ENCODE assay signal across 21 cellular contexts in the genomic region with DNA sequence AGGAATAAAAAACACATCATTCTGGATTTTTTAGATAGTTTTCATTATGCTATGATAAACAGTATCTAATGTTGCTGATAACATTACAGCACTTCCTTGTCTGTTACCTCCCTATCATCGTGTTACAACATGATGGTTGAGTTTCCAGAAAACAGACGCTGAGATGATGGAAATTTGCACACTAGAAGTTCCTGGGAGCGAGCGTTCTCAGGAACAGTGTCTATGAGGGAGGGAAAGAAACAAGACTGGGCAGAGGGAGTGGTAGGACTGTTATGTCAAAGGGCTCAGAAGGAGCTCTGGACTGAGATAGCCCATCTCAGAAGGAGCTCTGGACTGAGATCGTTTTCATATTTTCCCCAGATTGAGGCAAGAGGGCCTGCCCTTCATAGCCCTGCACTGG.
A peak's percentile ranks its signal among the peaks of the same experiment; 100 is the strongest.
DNase-seq lines count a peak whose midpoint lies in the region; ATAC-seq and TF ChIP-seq lines count a peak whose summit lies in the region.
"Had no signal": no experiment of that assay in that cellular context is flagged by ENCODE, and none has a peak within 500 bp of the region (broad histone marks: within the 10 kb centered on the region; RNA-seq: fewer than 3 reads in every experiment).

No MANE protein-coding gene starts in this region.

- H3K36me3 Mint-ChIP-seq in activated T-helper 1 cell treated with anti-CD3 and anti-CD28 coated beads, Interleukin-12 subunit alpha, Interleukin-12 subunit beta, Interleukin-2, Interleukin-4 antibody, amounts not matched to agents 30 ng/mL and 10 ng/mL and 1 ng/mL, durations not matched to agents 14 hours and 24 hours and 36 hours (ENCODE audit: low read depth), result no peaks in the 10 kb centered on the region
- H3K36me3 Mint-ChIP-seq: CD4-positive, alpha-beta memory T cell had no signal

- no peak for ATAC-seq in lower lobe of right lung
- ATAC-seq in GM21786 (IDR thresholded peaks at IDR 0.05; ENCODE audit: unreplicated experiment), result no peak
- ATAC-seq: GM12878 had no signal

- H3K4me1 Mint-ChIP-seq in activated T-helper 1 cell treated with anti-CD3 and anti-CD28 coated beads, Interleukin-12 subunit alpha, Interleukin-12 subunit beta, Interleukin-2, Interleukin-4 antibody, amounts not matched to agents 30 ng/mL and 10 ng/mL and 1 ng/mL, durations not matched to agents 14 hours and 24 hours and 36 hours (ENCODE audit: low read depth), result peaks cover 11% of the 10 kb centered on the region
- H3K4me1 Mint-ChIP-seq: CD4-positive, alpha-beta memory T cell had no signal

- CTCF ChIA-PET in A673 (lab: Charles Lee), result interaction anchor here (0.8 kb wide), 1 partner anchor 9 kb away, joined by 3 read pairs; no protein-coding TSS in a partner anchor

- H3K9me3 ChIP-seq in A673 (ENCODE audit: low read depth, low read length, poor library complexity, severe bottlenecking), result no peaks in the 10 kb centered on the region
- H3K9me3 ChIP-seq in SK-N-MC (ENCODE audit: low read depth, low read length), result no peaks in the 10 kb centered on the region
- H3K9me3 ChIP-seq in lower lobe of right lung, result no peaks in the 10 kb centered on the region
- no peaks in the 10 kb centered on the region for H3K9me3 ChIP-seq in skeletal muscle tissue (ENCODE audit: control insufficient read depth in 3 of 3, low read length in 3 of 3)
- H3K9me3 ChIP-seq: HAP-1 had no signal

- peak overlapping the region; percentile 63 for H3K27ac ChIP-seq in A673 (ENCODE audit: low read depth, low read length, poor library complexity, severe bottlenecking)
- H3K27ac ChIP-seq in SK-N-MC, result peak overlapping the region; percentile 79
- peak overlapping the region; percentile 65 for H3K27ac ChIP-seq in lower lobe of right lung
- peak overlapping the region; percentile 25 for H3K27ac ChIP-seq in skeletal muscle tissue (ENCODE audit: low read depth, low read length)
- H3K27ac ChIP-seq: BLaER1 treated with 17β-estradiol and CSF1 and Interleukin-3, amounts not matched to agents 10 nM and 100 nM; PC-9 had no signal

- H3K4me3 ChIP-seq in A673 (ENCODE audit: low read depth, low read length, poor library complexity, severe bottlenecking), result no peak overlapping the region
- H3K4me3 ChIP-seq in SK-N-MC, result no peak overlapping the region
- H3K4me3 ChIP-seq in lower lobe of right lung, result no peak overlapping the region
- no peak overlapping the region for H3K4me3 ChIP-seq in skeletal muscle tissue (ENCODE audit: low read length in 3 of 3)
- H3K4me3 ChIP-seq: BLaER1 treated with 17β-estradiol and CSF1 and Interleukin-3, amounts not matched to agents 10 nM and 100 nM; GM12878; HAP-1; PC-9 had no signal

- no peak for TF ChIP-seq CTCF in A673 (conservative IDR thresholded peaks at IDR 0.05; ENCODE audit: low read depth, low read length)
- no peak for TF ChIP-seq CTCF in lower lobe of right lung (IDR thresholded peaks at IDR 0.05)

- intact Hi-C loops in A673 (cut with micrococcal nuclease; ENCODE audit: unreplicated experiment), result loop anchor here (1.0 kb wide), 1 partner anchor 47 kb away; no protein-coding TSS in a partner anchor
- intact Hi-C loops in lower lobe of right lung (cut with DNase I), result no loop called here
- intact Hi-C loops in activated T-helper 1 cell treated with anti-CD3 and anti-CD28 coated beads, Interleukin-12 subunit alpha, Interleukin-12 subunit beta, Interleukin-2, Interleukin-4 antibody, amounts not matched to agents 30 ng/mL and 10 ng/mL and 1 ng/mL, durations not matched to agents 14 hours and 24 hours and 36 hours (cut with micrococcal nuclease), result no loop called here

- H3K36me3 ChIP-seq in A673 (ENCODE audit: insufficient read depth, low read length, poor library complexity, severe bottlenecking) (no peaks in the 10 kb centered on the region), SK-N-MC (ENCODE audit: insufficient read depth, low read length) (no peaks in the 10 kb centered on the region), lower lobe of right lung (no peaks in the 10 kb centered on the region), skeletal muscle tissue (ENCODE audit: control insufficient read depth in 3 of 3, insufficient read depth in 3 of 3, low read length in 3 of 3) (no peaks in the 10 kb centered on the region)
- H3K36me3 ChIP-seq: BLaER1 treated with 17β-estradiol and CSF1 and Interleukin-3, amounts not matched to agents 10 nM and 100 nM; HAP-1 had no signal

- H3K9ac ChIP-seq in SK-N-MC (ENCODE audit: insufficient read length) (no peak overlapping the region), skeletal muscle tissue (ENCODE audit: low read depth in 1 of 3, low read length in 3 of 3) (no peak overlapping the region)
- H3K9ac ChIP-seq: BLaER1 treated with 17β-estradiol and CSF1 and Interleukin-3, amounts not matched to agents 10 nM and 100 nM had no signal

- no peak overlapping the region for H3K4me3 Mint-ChIP-seq in activated T-helper 1 cell treated with anti-CD3 and anti-CD28 coated beads, Interleukin-12 subunit alpha, Interleukin-12 subunit beta, Interleukin-2, Interleukin-4 antibody, amounts not matched to agents 30 ng/mL and 10 ng/mL and 1 ng/mL, durations not matched to agents 14 hours and 24 hours and 36 hours
- H3K4me3 Mint-ChIP-seq: CD4-positive, alpha-beta memory T cell had no signal

- no peak for DNase-seq in A673 (ENCODE audit: low spot score)
- no peak for DNase-seq in SK-N-MC (ENCODE audit: low read depth, low spot score)
- no peak for DNase-seq in lower lobe of right lung
- no peak for DNase-seq in activated T-helper 1 cell treated with anti-CD3 and anti-CD28 coated beads, Interleukin-12 subunit alpha, Interleukin-12 subunit beta, Interleukin-2, Interleukin-4 antibody, amounts not matched to agents 30 ng/mL and 10 ng/mL and 1 ng/mL, durations not matched to agents 14 hours and 24 hours and 36 hours (ENCODE audit: low spot score)
- DNase-seq in NCI-H146 (lab: John Stamatoyannopoulos, UW), result no peak
- DNase-seq: ACHN; CD4-positive, alpha-beta memory T cell; DND-41; IMR-90; NCI-H1105; NCI-H2029 treated with DMSO at 0.1 percent for 48 hours; NCI-H226; NCI-H510A treated with DMSO at 0.1 percent for 48 hours; NCI-H748 treated with DMSO at 0.1 percent for 48 hours; PC-9; RPMI8226 had no signal

- no peak overlapping the region for H3K27ac Mint-ChIP-seq in activated T-helper 1 cell treated with anti-CD3 and anti-CD28 coated beads, Interleukin-12 subunit alpha, Interleukin-12 subunit beta, Interleukin-2, Interleukin-4 antibody, amounts not matched to agents 30 ng/mL and 10 ng/mL and 1 ng/mL, durations not matched to agents 14 hours and 24 hours and 36 hours
- H3K27ac Mint-ChIP-seq: CD4-positive, alpha-beta memory T cell had no signal

- H3K27me3 ChIP-seq in A673 (replicated peaks; ENCODE audit: insufficient read depth, low read depth, low read length, poor library complexity), result no peaks in the 10 kb centered on the region
- no peaks in the 10 kb centered on the region for H3K27me3 ChIP-seq in lower lobe of right lung (ENCODE audit: low read depth)
- no peaks in the 10 kb centered on the region for H3K27me3 ChIP-seq in skeletal muscle tissue (ENCODE audit: control insufficient read depth in 3 of 3, insufficient read depth in 3 of 3, low read length in 3 of 3)
- H3K27me3 ChIP-seq: BLaER1 treated with 17β-estradiol and CSF1 and Interleukin-3, amounts not matched to agents 10 nM and 100 nM had no signal

- no peaks in the 10 kb centered on the region for H3K27me3 Mint-ChIP-seq in activated T-helper 1 cell treated with anti-CD3 and anti-CD28 coated beads, Interleukin-12 subunit alpha, Interleukin-12 subunit beta, Interleukin-2, Interleukin-4 antibody, amounts not matched to agents 30 ng/mL and 10 ng/mL and 1 ng/mL, durations not matched to agents 14 hours and 24 hours and 36 hours (ENCODE audit: insufficient read depth)

- POLR2A ChIA-PET in A673 (lab: Charles Lee; ENCODE audit: low non-redundant PET), result no interaction called here

- peaks cover 25% of the 10 kb centered on the region for H3K4me1 ChIP-seq in A673 (ENCODE audit: insufficient read depth, low read length, poor library complexity, severe bottlenecking)
- peaks cover 7% of the 10 kb centered on the region for H3K4me1 ChIP-seq in lower lobe of right lung
- H3K4me1 ChIP-seq in skeletal muscle tissue (ENCODE audit: control insufficient read depth in 3 of 3, insufficient read depth in 3 of 3, low read length in 3 of 3), result peaks cover 0 to 3% (median 0%) of the 10 kb centered on the region in 3 donors
- H3K4me1 ChIP-seq: HAP-1 had no signal

- BruUV-seq in A673 (replicated peaks; lab: Mats Ljungman, UMichigan), result no TSS peak

- no peaks in the 10 kb centered on the region for H3K9me3 Mint-ChIP-seq in activated T-helper 1 cell treated with anti-CD3 and anti-CD28 coated beads, Interleukin-12 subunit alpha, Interleukin-12 subunit beta, Interleukin-2, Interleukin-4 antibody, amounts not matched to agents 30 ng/mL and 10 ng/mL and 1 ng/mL, durations not matched to agents 14 hours and 24 hours and 36 hours

Comparison
In these comparisons a context has a peak if more than half of its experiments do, and no peak if none do; other contexts are left out.
1. H3K27ac ChIP-seq: peak in every context shown above with its lines; median percentile 79 in SK-N-MC; 65 in lower lobe of right lung; 63 in A673; 25 in skeletal muscle tissue.